Comparison of ENCODE assay signal across 1 cellular context in the genomic region with DNA sequence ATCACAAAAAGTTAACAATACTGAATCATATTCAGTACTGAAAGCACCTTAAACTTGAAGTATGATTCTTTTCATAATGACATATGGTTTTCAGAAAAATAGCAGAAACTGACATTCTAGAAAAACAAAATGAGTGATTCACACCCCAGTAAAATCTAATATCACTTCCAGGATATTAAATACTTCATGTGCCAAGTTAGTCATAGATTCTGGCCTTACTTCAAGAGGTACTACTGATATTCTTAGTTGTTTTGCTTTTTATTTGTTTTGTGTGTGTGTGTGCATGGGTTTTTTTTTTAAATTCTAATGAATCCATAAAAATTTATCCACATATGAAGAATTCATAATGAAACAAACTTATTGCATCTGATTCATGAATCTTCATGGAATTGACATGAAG.
TF ChIP-seq lines count a peak whose summit lies in the region.

No MANE protein-coding gene starts in this region.

TF ChIP-seq in SK-N-SH treated with all-trans-retinoic acid at 6 μM for 48 hours, 23 proteins besides CTCF, POLR2A, EP300 and RAD21 (continued from another document):
- TF ChIP-seq CSRNP3 (CRISPR knock-in tag; IDR thresholded peaks at IDR 0.05): no peak
TF ChIP-seq in SK-N-SH treated with all-trans-retinoic acid at 6 μM for 48 hours: peak in this region for 0.
